1 cellular context compared by ENCODE assay signal in genomic region chr3:111601810-111602209, GRCh38.
TF ChIP-seq lines count a peak whose summit lies in the region.

No MANE protein-coding gene starts in this region.

TF ChIP-seq in IMR-90, 13 proteins besides CTCF, POLR2A, EP300 and RAD21 (continued from another document):
- TF ChIP-seq RFX5 (IDR thresholded peaks at IDR 0.05; ENCODE audit: low read depth, low read length) (no peak), MAFK (IDR thresholded peaks at IDR 0.05; ENCODE audit: low read depth, low read length) (no peak), MXI1 (IDR thresholded peaks at IDR 0.05; ENCODE audit: borderline replicate concordance, low read depth, low read length) (no peak), RCOR1 (IDR thresholded peaks at IDR 0.05; ENCODE audit: insufficient replicate concordance, low read length) (no peak), FOS (IDR thresholded peaks at IDR 0.05; ENCODE audit: low read depth, low read length) (no peak), CHD1 (IDR thresholded peaks at IDR 0.05; ENCODE audit: low read depth, low read length) (no peak), ELK1 (IDR thresholded peaks at IDR 0.05; ENCODE audit: borderline replicate concordance, low read depth, low read length) (no peak)
